Comparison of ENCODE assay signal across 10 cellular contexts in the genomic region with DNA sequence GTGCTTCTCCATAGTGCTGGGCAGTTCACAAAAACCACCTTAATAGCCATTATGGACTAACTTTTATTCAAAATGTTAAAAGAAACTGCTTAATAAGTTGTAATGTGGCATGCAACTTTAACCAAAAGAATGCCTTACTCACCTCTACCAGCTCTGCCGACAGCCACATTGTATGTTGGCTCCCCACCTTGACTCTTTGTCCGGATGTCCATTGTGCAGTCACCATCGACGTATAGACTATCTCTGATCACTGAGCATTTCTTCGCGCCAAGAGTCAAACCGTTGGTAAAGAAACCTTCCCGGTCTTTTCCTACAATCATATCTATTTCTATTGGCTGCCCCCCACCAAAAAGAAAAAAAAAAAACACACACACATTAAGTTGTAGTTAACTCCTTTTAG. TPM values are rescaled to one million over a fixed set of nuclear protein-coding genes. Genes with fewer than 3 reads are reported as not detected.
DNase-seq lines count a peak whose midpoint lies in the region; ATAC-seq and TF ChIP-seq lines count a peak whose summit lies in the region.
"Had no signal": no experiment of that assay in that cellular context is flagged by ENCODE, and none has a peak within 500 bp of the region (broad histone marks: within the 10 kb centered on the region; RNA-seq: fewer than 3 reads in every experiment).

No MANE protein-coding gene starts in this region.

- H3K9ac ChIP-seq in mammary epithelial cell (ENCODE audit: insufficient read depth, low read length): peak overlapping the region; percentile 93

- peaks cover 61% of the 10 kb centered on the region for H3K4me1 Mint-ChIP-seq in nephron progenitor cell

- peaks cover 15% of the 10 kb centered on the region for H3K36me3 ChIP-seq in mammary epithelial cell (ENCODE audit: insufficient read depth, low read length)
- H3K36me3 ChIP-seq: Peyer's patch had no signal

- peaks cover 24% of the 10 kb centered on the region for H3K4me1 ChIP-seq in mammary epithelial cell (ENCODE audit: insufficient read depth, low read length)

- CTCF ChIA-PET in mammary epithelial cell (lab: Charles Lee; ENCODE audit: low non-redundant PET): interaction anchor here (1.1 kb wide), 1 partner anchor 216 kb away, joined by 8 read pairs; no protein-coding TSS in a partner anchor

- H3K9me3 ChIP-seq in mammary epithelial cell (replicated peaks; ENCODE audit: insufficient read depth, low read length): no peaks in the 10 kb centered on the region
- H3K9me3 ChIP-seq: Peyer's patch had no signal

- in situ Hi-C loops in mammary epithelial cell (cut with MboI; ENCODE audit: low sequenced_read_pairs in 2 of 2): loop anchor here (5.0 to 25.0 kb wide), 3 partner anchors 214 to 569 kb away; a partner anchor contains a TSS

- H3K36me3 Mint-ChIP-seq in nephron progenitor cell (ENCODE audit: low read depth): peaks cover 30% of the 10 kb centered on the region

- H3K27ac ChIP-seq in mammary epithelial cell (ENCODE audit: insufficient read depth, low read depth, low read length): peak overlapping the region; percentile 94

- peak overlapping the region; percentile 94 for H3K4me2 ChIP-seq in mammary epithelial cell (ENCODE audit: insufficient read depth, low read depth, low read length)

- H3K4me3 ChIP-seq in mammary epithelial cell (replicated peaks in 1 of 3; ENCODE audit: insufficient read depth in 1 of 3, low read depth in 2 of 3, low read length in 3 of 3): peak overlapping the region; percentile 86 to 94 (median 89)

- intact Hi-C loops in mammary epithelial cell (cut with micrococcal nuclease): loop anchor here (2.0 to 5.0 kb wide), 2 partner anchors 444 to 527 kb away; no protein-coding TSS in a partner anchor

- 43% methylated on average over 8 of the region's 8 CpGs for WGBS in mammary epithelial cell (ENCODE audit: low coverage, missing lambda C conversion rate)

- H3K27me3 ChIP-seq in mammary epithelial cell (ENCODE audit: insufficient read depth, low read length): no peaks in the 10 kb centered on the region
- H3K27me3 ChIP-seq: Peyer's patch had no signal

- H2AFZ ChIP-seq in mammary epithelial cell (ENCODE audit: low read depth, low read length): no peak overlapping the region

- H3K79me2 ChIP-seq in mammary epithelial cell (ENCODE audit: insufficient read depth, low read length): peaks cover 90% of the 10 kb centered on the region

- H3K4me3 Mint-ChIP-seq in nephron progenitor cell: peak overlapping the region; percentile 98
- H3K4me3 Mint-ChIP-seq: activated naive CD4-positive, alpha-beta T cell treated with anti-CD3 and anti-CD28 coated beads for 36 hours had no signal

- no peaks in the 10 kb centered on the region for H4K20me1 ChIP-seq in mammary epithelial cell (ENCODE audit: insufficient read depth, low read length)

- BruUV-seq in mammary epithelial cell (replicated peaks; lab: Mats Ljungman, UMichigan): no TSS peak

- dilution Hi-C loops in mammary epithelial cell (cut with HindIII; ENCODE audit: low sequenced_read_pairs): no loop called here

- H3K27me3 Mint-ChIP-seq in nephron progenitor cell (ENCODE audit: low read depth, poor library complexity): no peaks in the 10 kb centered on the region

- TF ChIP-seq CTCF in mammary epithelial cell (conservative IDR thresholded peaks at IDR 0.05 in 1 of 2, IDR thresholded peaks at IDR 0.05 in 1 of 2; ENCODE audit: extremely low read depth in 1 of 2, insufficient read depth in 1 of 2, low read depth in 1 of 2, low read length in 2 of 2): no peak
- TF ChIP-seq CTCF in nephron progenitor cell (IDR thresholded peaks at IDR 0.05): no peak

- H3K27ac Mint-ChIP-seq in nephron progenitor cell: peak overlapping the region; percentile 88
- H3K27ac Mint-ChIP-seq: activated naive CD4-positive, alpha-beta T cell treated with anti-CD3 and anti-CD28 coated beads for 36 hours had no signal

- no peak for ATAC-seq in HG02610 (IDR thresholded peaks at IDR 0.05; ENCODE audit: unreplicated experiment)
- no peak for ATAC-seq in HG03571 (IDR thresholded peaks at IDR 0.05; ENCODE audit: unreplicated experiment)

- DNase-seq in DMS79 (lab: John Stamatoyannopoulos, UW) (peak; percentile 52), NCI-H1105 (lab: John Stamatoyannopoulos, UW) (peak; percentile 79), mammary epithelial cell (peak; percentile 51), nephron progenitor cell (no peak), foreskin melanocyte (no peak), GOT3 (lab: John Stamatoyannopoulos, UW) (no peak)
- DNase-seq: activated naive CD4-positive, alpha-beta T cell treated with anti-CD3 and anti-CD28 coated beads for 36 hours; Peyer's patch had no signal

- no peaks in the 10 kb centered on the region for H3K9me3 Mint-ChIP-seq in nephron progenitor cell
- H3K9me3 Mint-ChIP-seq: activated naive CD4-positive, alpha-beta T cell treated with anti-CD3 and anti-CD28 coated beads for 36 hours had no signal

RNA-seq across cellular contexts. Expression of a gene that starts 2.5 kb away (rescaled TPM):
- total RNA-seq in mammary epithelial cell: 100 to 1,000 TPM; 207 to 217 TPM
- 271 TPM for polyA plus RNA-seq in mammary epithelial cell
- 162 TPM for polyA minus RNA-seq in mammary epithelial cell

Comparison
In these comparisons a context has a peak if more than half of its experiments do, and no peak if none do; other contexts are left out.
1. DNase-seq: peak in DMS79 (single experiment), NCI-H1105 (single experiment) and mammary epithelial cell (single experiment); none in nephron progenitor cell (single experiment), foreskin melanocyte (single experiment) and GOT3 (single experiment).